ENCODE assay signal across 8 cellular contexts in the genomic region with DNA sequence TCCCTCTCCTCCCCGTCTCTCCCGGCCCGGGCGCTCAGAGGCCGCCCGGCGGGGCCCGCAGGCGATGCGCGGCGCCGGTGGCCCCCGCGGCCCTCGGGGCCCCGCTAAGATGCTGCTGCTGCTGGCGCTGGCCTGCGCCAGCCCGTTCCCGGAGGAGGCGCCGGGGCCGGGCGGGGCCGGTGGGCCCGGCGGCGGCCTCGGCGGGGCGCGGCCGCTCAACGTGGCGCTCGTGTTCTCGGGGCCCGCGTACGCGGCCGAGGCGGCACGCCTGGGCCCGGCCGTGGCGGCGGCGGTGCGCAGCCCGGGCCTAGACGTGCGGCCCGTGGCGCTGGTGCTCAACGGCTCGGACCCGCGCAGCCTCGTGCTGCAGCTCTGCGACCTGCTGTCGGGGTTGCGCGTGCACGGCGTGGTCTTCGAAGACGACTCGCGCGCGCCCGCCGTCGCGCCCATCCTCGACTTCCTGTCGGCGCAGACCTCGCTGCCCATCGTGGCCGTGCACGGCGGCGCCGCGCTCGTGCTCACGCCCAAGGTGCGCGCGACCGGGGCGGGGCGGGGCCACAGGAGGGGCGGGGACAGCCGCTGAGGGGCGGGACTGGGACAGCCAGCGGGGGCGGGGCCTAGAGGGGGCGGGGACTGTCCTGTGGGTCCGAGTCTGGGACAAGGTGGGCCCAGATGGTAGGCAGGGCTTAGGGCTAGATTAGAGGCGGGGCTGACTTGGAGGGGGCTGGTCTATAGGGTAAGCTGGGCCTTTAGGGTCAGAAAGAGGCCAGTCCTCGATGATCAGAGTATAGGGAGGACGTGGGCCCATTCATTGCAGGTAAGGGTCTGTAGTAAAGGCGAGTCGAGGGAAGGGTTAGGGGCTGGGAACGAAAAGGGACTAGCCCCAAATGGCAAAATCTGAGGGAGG.
A peak's percentile ranks its signal among the peaks of the same experiment; 100 is the strongest.
DNase-seq lines count a peak whose midpoint lies in the region; ATAC-seq and TF ChIP-seq lines count a peak whose summit lies in the region.

No MANE protein-coding gene starts in this region.

- H3K4me1 Mint-ChIP-seq in memory B cell = peaks cover 44% of the 10 kb centered on the region

- DNase-seq in DMS79 (lab: John Stamatoyannopoulos, UW) (peak; percentile 32), HEK293T (ENCODE audit: extremely low spot score) (peak; percentile 73), NCI-H446 treated with DMSO at 0.1 percent for 48 hours (lab: John Stamatoyannopoulos, UW) (peak; percentile 26), ecto neural progenitor cell (ENCODE audit: low spot score) (peak; percentile 95), memory B cell (ENCODE audit: low spot score in 2 of 2) (peak; percentile 78 to 85)
- peak; percentile 79 for DNase-seq in activated CD4-positive, alpha-beta T cell treated with anti-CD3 and anti-CD28 coated beads, Interleukin-2, amount 50 U/mL, for 1 hour
- DNase-seq in stimulated activated CD8-positive, alpha-beta memory T cell treated with anti-CD3 and anti-CD28 coated beads, Interleukin-15, amount 100 ng/mL, for 48 hours (ENCODE audit: low read depth in 2 of 2) = peak; percentile 80 to 87

- peaks cover 30% of the 10 kb centered on the region for H3K27me3 Mint-ChIP-seq in memory B cell

- H3K4me3 Mint-ChIP-seq in memory B cell = peak overlapping the region; percentile 87

- CTCF ChIA-PET in HEK293T (lab: Yijun Ruan, JAX) = no interaction called here

- peak; percentile 76 for ATAC-seq in memory B cell (ENCODE audit: low read depth)
- no peak for ATAC-seq in HG02981 (IDR thresholded peaks at IDR 0.05; ENCODE audit: unreplicated experiment)

- H3K9me3 Mint-ChIP-seq in memory B cell = peaks cover 3% of the 10 kb centered on the region

- peaks cover 8% of the 10 kb centered on the region for H3K36me3 Mint-ChIP-seq in memory B cell

- H3K27ac Mint-ChIP-seq in memory B cell = peak overlapping the region; percentile 64

- POLR2A ChIA-PET in HEK293T (lab: Yijun Ruan, JAX) = interaction anchor here (2.6 kb wide), 1 partner anchor 8 kb away, joined by 31 read pairs; the partner anchor contains the start of gene KDELR1

TF ChIP-seq in HEK293T, 16 proteins besides CTCF, POLR2A, EP300 and RAD21:
- no peak for TF ChIP-seq FOXA1 (IDR thresholded peaks at IDR 0.05)
- no peak for TF ChIP-seq SUZ12 (IDR thresholded peaks at IDR 0.05)
- TF ChIP-seq SP1 (IDR thresholded peaks at IDR 0.05) = no peak
- no peak for TF ChIP-seq ARNT (IDR thresholded peaks at IDR 0.05)
- TF ChIP-seq LEF1 (IDR thresholded peaks at IDR 0.05; ENCODE audit: borderline replicate concordance) = no peak
- TF ChIP-seq NFRKB (IDR thresholded peaks at IDR 0.05) = no peak
- no peak for TF ChIP-seq CTBP1 (IDR thresholded peaks at IDR 0.05; ENCODE audit: borderline replicate concordance)
- no peak for TF ChIP-seq L3MBTL2 (conservative IDR thresholded peaks at IDR 0.05)
- no peak for TF ChIP-seq TARDBP (IDR thresholded peaks at IDR 0.05)
- no peak for TF ChIP-seq ZNF384 (IDR thresholded peaks at IDR 0.05)
- TF ChIP-seq ELF4 (IDR thresholded peaks at IDR 0.05) = no peak
- TF ChIP-seq FOXK2 (IDR thresholded peaks at IDR 0.05) = no peak
- TF ChIP-seq, protein P1, sequence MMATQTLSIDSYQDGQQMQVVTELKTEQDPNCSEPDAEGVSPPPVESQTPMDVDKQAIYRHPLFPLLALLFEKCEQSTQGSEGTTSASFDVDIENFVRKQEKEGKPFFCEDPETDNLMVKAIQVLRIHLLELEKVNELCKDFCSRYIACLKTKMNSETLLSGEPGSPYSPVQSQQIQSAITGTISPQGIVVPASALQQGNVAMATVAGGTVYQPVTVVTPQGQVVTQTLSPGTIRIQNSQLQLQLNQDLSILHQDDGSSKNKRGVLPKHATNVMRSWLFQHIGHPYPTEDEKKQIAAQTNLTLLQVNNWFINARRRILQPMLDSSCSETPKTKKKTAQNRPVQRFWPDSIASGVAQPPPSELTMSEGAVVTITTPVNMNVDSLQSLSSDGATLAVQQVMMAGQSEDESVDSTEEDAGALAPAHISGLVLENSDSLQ (IDR thresholded peaks at IDR 0.05) = no peak
- TF ChIP-seq FOXM1 (IDR thresholded peaks at IDR 0.05; ENCODE audit: borderline replicate concordance) = no peak
- no peak for TF ChIP-seq HDGF (IDR thresholded peaks at IDR 0.05; ENCODE audit: borderline replicate concordance)
- TF ChIP-seq BHLHE40 (IDR thresholded peaks at IDR 0.05; ENCODE audit: borderline replicate concordance) = no peak

Comparison
In these comparisons a context has a peak if more than half of its experiments do, and no peak if none do; other contexts are left out.
1. DNase-seq: peak in every context shown above with its lines; median percentile 95 in ecto neural progenitor cell; 84 in stimulated activated CD8-positive, alpha-beta memory T cell treated with anti-CD3 and anti-CD28 coated beads, Interleukin-15, amount 100 ng/mL, for 48 hours; 82 in memory B cell; 79 in activated CD4-positive, alpha-beta T cell treated with anti-CD3 and anti-CD28 coated beads, Interleukin-2, amount 50 U/mL, for 1 hour; 73 in HEK293T; 32 in DMS79; 26 in NCI-H446 treated with DMSO at 0.1 percent for 48 hours.